Comparison of ENCODE assay signal across 9 cellular contexts in the genomic region with DNA sequence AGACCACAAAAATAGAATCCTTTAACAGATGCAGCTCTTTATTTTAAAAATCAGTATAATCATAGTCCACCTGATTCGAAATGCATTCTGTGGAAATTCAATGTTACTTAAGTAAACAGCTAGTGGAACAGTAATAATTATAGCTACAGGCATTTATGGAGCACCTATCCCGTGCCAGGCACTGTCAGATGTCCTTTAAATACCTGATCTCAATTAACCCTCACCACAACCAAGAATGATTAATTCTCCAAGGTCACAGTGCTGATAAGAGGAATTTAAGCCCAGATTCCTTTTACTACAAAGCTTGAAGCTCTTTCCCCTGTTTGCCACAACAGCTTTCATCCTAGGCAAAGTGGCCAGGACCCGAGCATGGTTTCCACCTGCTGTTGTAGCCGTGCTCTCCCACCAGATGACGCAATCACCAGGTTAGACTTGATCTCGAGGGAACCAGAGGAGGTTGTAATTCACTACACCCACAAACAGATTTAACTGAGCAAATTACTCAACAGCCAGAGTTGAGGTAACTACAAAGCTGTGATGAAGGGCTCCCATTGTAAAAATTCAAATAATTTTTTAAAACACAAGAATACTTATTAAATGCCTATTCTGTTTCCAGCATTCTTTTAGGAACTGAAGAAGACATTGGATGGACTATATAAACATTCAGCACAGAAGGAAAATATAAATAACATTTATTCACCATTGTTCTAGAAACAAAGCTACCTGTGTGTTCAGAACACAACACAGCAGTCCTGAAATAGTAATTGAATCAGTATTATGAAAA. TPM values are rescaled to one million over a fixed set of nuclear protein-coding genes. Genes with fewer than 3 reads are reported as not detected.
DNase-seq lines count a peak whose midpoint lies in the region; ATAC-seq, FAIRE-seq and TF ChIP-seq lines count a peak whose summit lies in the region.
"Had no signal": no experiment of that assay in that cellular context is flagged by ENCODE, and none has a peak within 500 bp of the region (broad histone marks: within the 10 kb centered on the region; RNA-seq: fewer than 3 reads in every experiment).

No MANE protein-coding gene starts in this region.

- TF ChIP-seq EP300 in Ishikawa (IDR thresholded peaks at IDR 0.05; ENCODE audit: borderline replicate concordance) (no peak), HepG2 (IDR thresholded peaks at IDR 0.05; ENCODE audit: low read depth in 2 of 2, low read length in 2 of 2) (no peak), HepG2 (CRISPR knock-in tag; IDR thresholded peaks at IDR 0.05; ENCODE audit: borderline replicate concordance) (no peak)

- H3K4me2 ChIP-seq in BLaER1 (peak overlapping the region; percentile 15; the same call in 1 of the 2 replicates), HepG2 (ENCODE audit: low read depth, low read length) (peak overlapping the region; percentile 18; the same call in 1 of the 2 replicates)

- H3K79me2 ChIP-seq in HepG2 (ENCODE audit: insufficient read depth, low read length): peaks cover 46% of the 10 kb centered on the region

- no peak for TF ChIP-seq CTCF in RWPE1 (conservative IDR thresholded peaks at IDR 0.05; ENCODE audit: low read depth)
- peak; percentile 24 to 68 (median 60) for TF ChIP-seq CTCF in body of pancreas (IDR thresholded peaks at IDR 0.05)
- TF ChIP-seq CTCF in HepG2 (CRISPR knock-in tag; IDR thresholded peaks at IDR 0.05): peak; percentile 84
- no peak for TF ChIP-seq CTCF in ascending aorta (IDR thresholded peaks at IDR 0.05)

- H3K4me3 ChIP-seq in BLaER1 (no peak overlapping the region), body of pancreas (no peak overlapping the region), HepG2 (replicated peaks in 1 of 3; ENCODE audit: insufficient read depth in 1 of 3, low read depth in 2 of 3, low read length in 3 of 3) (no peak overlapping the region), ascending aorta (no peak overlapping the region)

- intact Hi-C loops in body of pancreas (cut with DNase I) (no loop called here), HepG2 (cut with micrococcal nuclease; ENCODE audit: unreplicated experiment) (loop anchor here (1.0 kb wide), 2 partner anchors 19 to 140 kb away; no protein-coding TSS in a partner anchor), ascending aorta (cut with DNase I) (no loop called here)

- H3K9me3 ChIP-seq in BLaER1 (peaks cover 26% of the 10 kb centered on the region), body of pancreas (no peaks in the 10 kb centered on the region), HepG2 (ENCODE audit: low read length) (no peaks in the 10 kb centered on the region), ascending aorta (no peaks in the 10 kb centered on the region)

- BruUV-seq in HepG2 (replicated peaks; lab: Mats Ljungman, UMichigan): no TSS peak

- peak; percentile 76 for ATAC-seq in GM18909 (IDR thresholded peaks at IDR 0.05; ENCODE audit: poor library complexity, unreplicated experiment)
- peak; percentile 96 for ATAC-seq in body of pancreas
- ATAC-seq in HepG2: peak; percentile 90

- TF ChIP-seq POLR2A in body of pancreas (IDR thresholded peaks at IDR 0.05) (peak in 2 of 3 donors; percentile 27 to 34), HepG2 (IDR thresholded peaks at IDR 0.05; ENCODE audit: insufficient read depth in 1 of 2, low read depth in 2 of 2, low read length in 2 of 2) (no peak)

- no peaks in the 10 kb centered on the region for H3K27me3 ChIP-seq in BLaER1
- no peaks in the 10 kb centered on the region for H3K27me3 ChIP-seq in body of pancreas
- no peaks in the 10 kb centered on the region for H3K27me3 ChIP-seq in HepG2 (ENCODE audit: control insufficient read depth in 1 of 2, insufficient read depth in 2 of 2, low read length in 2 of 2)
- no peaks in the 10 kb centered on the region for H3K27me3 ChIP-seq in ascending aorta

- peak; percentile 56 for FAIRE-seq in HepG2 (lab: Jason Lieb, UNC)

- CTCF ChIA-PET in RWPE1 (lab: Yijun Ruan, JAX) (interaction anchor here (0.5 to 3.0 kb wide), 11 partner anchors 15 to 564 kb away, joined by 3 to 20 read pairs (median 4); no protein-coding TSS in a partner anchor), HepG2 (lab: Yijun Ruan, JAX; ENCODE audit: low intra/inter-chr PET ratio, low total read pairs) (interaction anchor here (2.3 kb wide), 1 partner anchor 140 kb away, joined by 14 read pairs; no protein-coding TSS in a partner anchor)

- H3K36me3 ChIP-seq in BLaER1 (peaks cover 27% of the 10 kb centered on the region), body of pancreas (replicated peaks in 1 of 2; ENCODE audit: insufficient read depth in 1 of 2, low read depth in 2 of 2) (no peaks in the 10 kb centered on the region), HepG2 (replicated peaks in 1 of 2; ENCODE audit: control insufficient read depth in 1 of 2, insufficient read depth in 2 of 2, low read length in 2 of 2) (no peaks in the 10 kb centered on the region; a peak in 1 of 5 replicates), ascending aorta (no peaks in the 10 kb centered on the region)

- 8 to 9% methylated on average over 6 of the region's 6 CpGs for WGBS in body of pancreas, 2 donors
- 28% methylated on average over 6 of the region's 6 CpGs for WGBS in HepG2 (ENCODE audit: low lambda C conversion rate)

- H3K27ac ChIP-seq in BLaER1: no peak overlapping the region
- H3K27ac ChIP-seq in RWPE1: no peak overlapping the region
- H3K27ac ChIP-seq in body of pancreas: peak overlapping the region; percentile 26 to 80 (median 56)
- peak overlapping the region; percentile 3 for H3K27ac ChIP-seq in HepG2 (ENCODE audit: extremely low read length, insufficient read depth, low read length)
- H3K27ac ChIP-seq in ascending aorta: no peak overlapping the region
- H3K27ac ChIP-seq: epithelial cell of prostate had no signal

- peaks cover 17% of the 10 kb centered on the region for H3K4me1 ChIP-seq in BLaER1
- peaks cover 32% of the 10 kb centered on the region for H3K4me1 ChIP-seq in body of pancreas
- peaks cover 47% of the 10 kb centered on the region for H3K4me1 ChIP-seq in HepG2 (ENCODE audit: insufficient read depth, low read length)
- H3K4me1 ChIP-seq in ascending aorta: peaks cover 0 to 3% of the 10 kb centered on the region in 2 donors

- H3K9ac ChIP-seq in BLaER1: no peak overlapping the region
- H3K9ac ChIP-seq in HepG2 (ENCODE audit: insufficient read depth, low read depth, low read length): no peak overlapping the region

- no peak overlapping the region for H2AFZ ChIP-seq in HepG2 (ENCODE audit: low read length)

- TF ChIP-seq RAD21 in Ishikawa (IDR thresholded peaks at IDR 0.05; ENCODE audit: low read depth) (peak; percentile 60), HepG2 (CRISPR knock-in tag; IDR thresholded peaks at IDR 0.05) (peak; percentile 53)

- DNase-seq in RWPE1 (ENCODE audit: low spot score) (peak; percentile 65), body of pancreas (peak; percentile 80 to 89 (median 84)), HepG2 (ENCODE audit: low spot score) (peak; percentile 82), T1000 (lab: John Stamatoyannopoulos, UW) (no peak), ascending aorta (ENCODE audit: low spot score in 2 of 2) (no peak)

- POLR2A ChIA-PET in RWPE1 (lab: Yijun Ruan, JAX; ENCODE audit: low non-redundant PET) (interaction anchor here (1.0 kb wide), 1 partner anchor 11 kb away, joined by 4 read pairs; no protein-coding TSS in a partner anchor), HepG2 (lab: Yijun Ruan, JAX) (interaction anchor here (0.6 to 3.2 kb wide), 6 partner anchors 10 to 139 kb away, joined by 3 to 59 read pairs (median 4); a partner anchor contains a TSS)

- H4K20me1 ChIP-seq in BLaER1 (no peaks in the 10 kb centered on the region), HepG2 (ENCODE audit: insufficient read depth, low read length) (no peaks in the 10 kb centered on the region)

- in situ Hi-C loops in HepG2 (cut with HindIII; ENCODE audit: extremely low pct_ligation_motif_present, low pct_unique_long_range_greater_than_20kb): loop anchor here (5.0 kb wide), 1 partner anchor 140 kb away; no protein-coding TSS in a partner anchor

TF ChIP-seq in HepG2, 621 proteins besides CTCF, POLR2A, EP300 and RAD21 (continues in another document):
- TF ChIP-seq, protein P1, sequence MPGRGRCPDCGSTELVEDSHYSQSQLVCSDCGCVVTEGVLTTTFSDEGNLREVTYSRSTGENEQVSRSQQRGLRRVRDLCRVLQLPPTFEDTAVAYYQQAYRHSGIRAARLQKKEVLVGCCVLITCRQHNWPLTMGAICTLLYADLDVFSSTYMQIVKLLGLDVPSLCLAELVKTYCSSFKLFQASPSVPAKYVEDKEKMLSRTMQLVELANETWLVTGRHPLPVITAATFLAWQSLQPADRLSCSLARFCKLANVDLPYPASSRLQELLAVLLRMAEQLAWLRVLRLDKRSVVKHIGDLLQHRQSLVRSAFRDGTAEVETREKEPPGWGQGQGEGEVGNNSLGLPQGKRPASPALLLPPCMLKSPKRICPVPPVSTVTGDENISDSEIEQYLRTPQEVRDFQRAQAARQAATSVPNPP (CRISPR knock-in tag; IDR thresholded peaks at IDR 0.05): no peak
- TF ChIP-seq SP5 (CRISPR knock-in tag; IDR thresholded peaks at IDR 0.05; ENCODE audit: borderline replicate concordance, low read depth) (0 out of 2 replicates have a peak, but pooled peaks have one; percentile 33), ZMAT3 (CRISPR knock-in tag; conservative IDR thresholded peaks at IDR 0.05) (no peak), ARNT (IDR thresholded peaks at IDR 0.05) (no peak)

RNA-seq across cellular contexts. Expression of a gene that starts 10.3 kb away (rescaled TPM):
- total RNA-seq in body of pancreas (10 to 100 TPM in 1 of 2 donors, 1 to 10 TPM in 1; 4.7 to 14.5 TPM), HepG2 (2016; rRNA removed; fragmentation: Illumina TruSeq; extraction: Trizol) (5.8 and 7.6 TPM in 2 replicates), ascending aorta (48.1 TPM)
- 1.8 and 4.1 TPM in 2 replicates for total RNA-seq in HepG2 (2016; cell fraction: cytosol; rRNA removed; fragmentation: Illumina TruSeq; extraction: Trizol; ENCODE audit: low read depth)
- total RNA-seq in HepG2 (2016; cell fraction: insoluble cytoplasmic fraction; rRNA removed; fragmentation: Illumina TruSeq; extraction: Trizol): 4.7 and 5.0 TPM in 2 replicates
- 2.4 and 3.3 TPM in 2 replicates for total RNA-seq in HepG2 (2016; cell fraction: membrane; rRNA removed; fragmentation: Illumina TruSeq; extraction: Trizol)
- total RNA-seq in HepG2 (2016; cell fraction: nucleus; rRNA removed; fragmentation: Illumina TruSeq; extraction: Trizol): 8.7 and 10.3 TPM in 2 replicates
- 5.7 and 8.3 TPM in 2 replicates for polyA plus RNA-seq in HepG2 (2011; rRNA removed)
- 2.5 and 2.9 TPM in 2 replicates for polyA plus RNA-seq in HepG2 (2011; cell fraction: cytosol; rRNA removed)
- polyA plus RNA-seq in HepG2 (2011; cell fraction: nucleus; rRNA removed): 22.9 and 26.5 TPM in 2 replicates
- polyA plus RNA-seq in HepG2 (2012): 3.2 and 5.1 TPM in 2 replicates
- 0.12 and 0.21 TPM in 2 replicates for polyA plus RNA-seq in HepG2 (2016; cell fraction: cytosol; fragmentation: Illumina TruSeq; extraction: Trizol; ENCODE audit: low read depth)
- polyA plus RNA-seq in HepG2 (2016; cell fraction: insoluble cytoplasmic fraction; fragmentation: Illumina TruSeq; extraction: Trizol; ENCODE audit: low read depth): 4.0 and 4.5 TPM in 2 replicates
- polyA plus RNA-seq in HepG2 (2016; cell fraction: membrane; fragmentation: Illumina TruSeq; extraction: Trizol; ENCODE audit: low read depth): 0.57 and 0.73 TPM in 2 replicates
- 15.4 and 16.4 TPM in 2 replicates for polyA plus RNA-seq in HepG2 (2016; cell fraction: nucleus; fragmentation: Illumina TruSeq; extraction: Trizol; ENCODE audit: insufficient read depth, low read depth)
- polyA minus RNA-seq in HepG2 (2011; rRNA and poly(A)+ RNA removed; ENCODE audit: low replicate concordance): 26.0 and 28.8 TPM in 2 replicates
- 4.9 and 5.3 TPM in 2 replicates for polyA minus RNA-seq in HepG2 (2011; cell fraction: cytosol; rRNA and poly(A)+ RNA removed)
- 10.2 and 19.1 TPM in 2 replicates for polyA minus RNA-seq in HepG2 (2011; cell fraction: nucleus; rRNA and poly(A)+ RNA removed)

Comparison
In these comparisons a context has a peak if more than half of its experiments do, and no peak if none do; other contexts are left out.
1. H3K27ac ChIP-seq: peak in body of pancreas (4 of 4) and HepG2 (single experiment); none in BLaER1 (single experiment), RWPE1 (single experiment) and ascending aorta (0 of 2).
2. DNase-seq: peak in RWPE1 (single experiment), body of pancreas (4 of 4) and HepG2 (single experiment); none in T1000 (single experiment) and ascending aorta (0 of 2).
3. CTCF ChIP-seq: peak in body of pancreas (7 of 7) and HepG2 (single experiment); none in RWPE1 (single experiment) and ascending aorta (0 of 3).
4. POLR2A ChIP-seq: peak in body of pancreas (2 of 3); none in HepG2 (0 of 2).
5. Peak in every context shown above with its lines, with median percentiles within 50 percentile points of each other: ATAC-seq.